1 cellular context compared by ENCODE assay signal in the genomic region with DNA sequence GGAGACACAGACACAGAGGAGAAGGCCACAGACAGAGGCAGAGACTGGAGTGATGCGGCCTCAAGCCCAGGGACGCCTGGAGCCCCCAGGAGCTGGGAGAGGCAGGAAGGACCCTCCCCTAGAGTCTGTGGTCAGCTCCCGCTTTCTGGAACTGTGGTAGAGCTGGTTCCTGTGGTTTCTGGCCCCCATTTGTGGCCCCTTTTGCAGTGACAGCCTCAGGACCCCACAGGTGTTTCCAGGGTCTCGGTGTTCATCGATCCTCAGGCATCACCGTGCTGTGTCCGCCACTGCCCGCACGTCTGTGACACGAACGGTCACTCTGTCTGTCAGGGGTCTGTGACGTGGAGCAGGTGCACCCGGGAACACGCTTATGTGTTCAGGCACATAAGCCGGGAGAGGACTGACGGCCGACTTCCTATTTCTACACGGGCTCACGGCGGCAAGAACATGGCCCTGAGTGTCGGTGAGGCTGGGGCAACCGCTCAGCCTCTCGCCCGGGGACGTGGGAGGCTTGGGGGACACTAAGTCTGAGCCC.
TF ChIP-seq lines count a peak whose summit lies in the region.

No MANE protein-coding gene starts in this region.

TF ChIP-seq in SK-N-SH treated with all-trans-retinoic acid at 6 μM for 48 hours, 23 proteins besides CTCF, POLR2A, EP300 and RAD21 (continued from another document):
- TF ChIP-seq, protein P1, sequence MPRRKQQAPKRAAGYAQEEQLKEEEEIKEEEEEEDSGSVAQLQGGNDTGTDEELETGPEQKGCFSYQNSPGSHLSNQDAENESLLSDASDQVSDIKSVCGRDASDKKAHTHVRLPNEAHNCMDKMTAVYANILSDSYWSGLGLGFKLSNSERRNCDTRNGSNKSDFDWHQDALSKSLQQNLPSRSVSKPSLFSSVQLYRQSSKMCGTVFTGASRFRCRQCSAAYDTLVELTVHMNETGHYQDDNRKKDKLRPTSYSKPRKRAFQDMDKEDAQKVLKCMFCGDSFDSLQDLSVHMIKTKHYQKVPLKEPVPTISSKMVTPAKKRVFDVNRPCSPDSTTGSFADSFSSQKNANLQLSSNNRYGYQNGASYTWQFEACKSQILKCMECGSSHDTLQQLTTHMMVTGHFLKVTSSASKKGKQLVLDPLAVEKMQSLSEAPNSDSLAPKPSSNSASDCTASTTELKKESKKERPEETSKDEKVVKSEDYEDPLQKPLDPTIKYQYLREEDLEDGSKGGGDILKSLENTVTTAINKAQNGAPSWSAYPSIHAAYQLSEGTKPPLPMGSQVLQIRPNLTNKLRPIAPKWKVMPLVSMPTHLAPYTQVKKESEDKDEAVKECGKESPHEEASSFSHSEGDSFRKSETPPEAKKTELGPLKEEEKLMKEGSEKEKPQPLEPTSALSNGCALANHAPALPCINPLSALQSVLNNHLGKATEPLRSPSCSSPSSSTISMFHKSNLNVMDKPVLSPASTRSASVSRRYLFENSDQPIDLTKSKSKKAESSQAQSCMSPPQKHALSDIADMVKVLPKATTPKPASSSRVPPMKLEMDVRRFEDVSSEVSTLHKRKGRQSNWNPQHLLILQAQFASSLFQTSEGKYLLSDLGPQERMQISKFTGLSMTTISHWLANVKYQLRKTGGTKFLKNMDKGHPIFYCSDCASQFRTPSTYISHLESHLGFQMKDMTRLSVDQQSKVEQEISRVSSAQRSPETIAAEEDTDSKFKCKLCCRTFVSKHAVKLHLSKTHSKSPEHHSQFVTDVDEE (CRISPR knock-in tag; IDR thresholded peaks at IDR 0.05), result no peak
- TF ChIP-seq RARB (CRISPR knock-in tag; IDR thresholded peaks at IDR 0.05), result no peak
- TF ChIP-seq, protein P2, sequence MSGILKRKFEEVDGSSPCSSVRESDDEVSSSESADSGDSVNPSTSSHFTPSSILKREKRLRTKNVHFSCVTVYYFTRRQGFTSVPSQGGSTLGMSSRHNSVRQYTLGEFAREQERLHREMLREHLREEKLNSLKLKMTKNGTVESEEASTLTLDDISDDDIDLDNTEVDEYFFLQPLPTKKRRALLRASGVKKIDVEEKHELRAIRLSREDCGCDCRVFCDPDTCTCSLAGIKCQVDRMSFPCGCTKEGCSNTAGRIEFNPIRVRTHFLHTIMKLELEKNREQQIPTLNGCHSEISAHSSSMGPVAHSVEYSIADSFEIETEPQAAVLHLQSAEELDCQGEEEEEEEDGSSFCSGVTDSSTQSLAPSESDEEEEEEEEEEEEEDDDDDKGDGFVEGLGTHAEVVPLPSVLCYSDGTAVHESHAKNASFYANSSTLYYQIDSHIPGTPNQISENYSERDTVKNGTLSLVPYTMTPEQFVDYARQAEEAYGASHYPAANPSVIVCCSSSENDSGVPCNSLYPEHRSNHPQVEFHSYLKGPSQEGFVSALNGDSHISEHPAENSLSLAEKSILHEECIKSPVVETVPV (CRISPR knock-in tag; IDR thresholded peaks at IDR 0.05), result no peak
